Comparison of ENCODE assay signal across 1 cellular context in genomic region chr9:86624616-86625015, GRCh38.
TF ChIP-seq lines count a peak whose summit lies in the region.

No MANE protein-coding gene starts in this region.

TF ChIP-seq in IMR-90, 13 proteins besides CTCF, POLR2A, EP300 and RAD21 (continued from another document):
- TF ChIP-seq ELK1 (IDR thresholded peaks at IDR 0.05; ENCODE audit: borderline replicate concordance, low read depth, low read length) (no peak), RCOR1 (IDR thresholded peaks at IDR 0.05; ENCODE audit: insufficient replicate concordance, low read length) (no peak)
